ENCODE assay signal across 8 cellular contexts in genomic region chr19:7629347-7630054, GRCh38. TPM values are rescaled to one million over a fixed set of nuclear protein-coding genes. Genes with fewer than 3 reads are reported as not detected.
DNase-seq lines count a peak whose midpoint lies in the region; ATAC-seq and TF ChIP-seq lines count a peak whose summit lies in the region.

PET100 (plus strand) TSS chr19:7629793; CDS start chr19:7629834, 41 bp downstream.
XAB2 (minus strand) TSS chr19:7629545; CDS start chr19:7629527, 18 bp downstream.

- peak within 1 kb of the TSS; percentile 99 for H3K27ac Mint-ChIP-seq in activated naive CD8-positive, alpha-beta T cell

- no peaks in the 10 kb centered on the region for H3K27me3 Mint-ChIP-seq in activated naive CD8-positive, alpha-beta T cell

- peak within 1 kb of the TSS; percentile 99 for H3K4me3 Mint-ChIP-seq in activated naive CD8-positive, alpha-beta T cell

- peak; percentile 94 for DNase-seq in GM06990 (ENCODE audit: extremely low read depth, insufficient read length)
- peak; percentile 97 for DNase-seq in NCI-H1105 (lab: John Stamatoyannopoulos, UW)
- peak; percentile 98 for DNase-seq in SKM-1 treated with dmso at 0.1 percent for 144 hours (lab: John Stamatoyannopoulos, UW; ENCODE audit: unreplicated experiment)
- DNase-seq in glomerular endothelial cell (ENCODE audit: extremely low read depth, low read depth, low spot score), result peak; percentile 97
- peak; percentile 95 for DNase-seq in occipital lobe (lab: John Stamatoyannopoulos, UW)

- no peaks in the 10 kb centered on the region for H3K27me3 ChIP-seq in GM06990 (replicated peaks; ENCODE audit: control insufficient read depth, insufficient read depth, low read length)

- H3K36me3 Mint-ChIP-seq in activated naive CD8-positive, alpha-beta T cell, result peaks cover 2% of the 10 kb centered on the region

- no peaks in the 10 kb centered on the region for H3K9me3 Mint-ChIP-seq in activated naive CD8-positive, alpha-beta T cell (ENCODE audit: low read depth)

- peak within 1 kb of the TSS; percentile 95 for H3K4me3 ChIP-seq in GM06990 (replicated peaks; ENCODE audit: low read depth, low read length)

- H3K4me1 Mint-ChIP-seq in activated naive CD8-positive, alpha-beta T cell (ENCODE audit: low read depth), result peaks cover 38% of the 10 kb centered on the region

- H3K36me3 ChIP-seq in GM06990 (ENCODE audit: control insufficient read depth, insufficient read depth, low read length), result peaks cover 10% of the 10 kb centered on the region

- peak; percentile 85 for ATAC-seq in HG02588 (IDR thresholded peaks at IDR 0.05; ENCODE audit: unreplicated experiment)

- no peak for TF ChIP-seq CTCF in GM06990 (IDR thresholded peaks at IDR 0.05; ENCODE audit: insufficient read depth, low read length, poor library complexity, severe bottlenecking)

- no peak within 1 kb of the TSS for H3K27ac ChIP-seq in temporal lobe (ENCODE audit: low read depth, low read length)

RNA-seq across cellular contexts. Expression of gene PET100, which starts in this region (rescaled TPM):
- total RNA-seq in glomerular endothelial cell (32.3 and 37.1 TPM in 2 replicates), occipital lobe (14.7 TPM), temporal lobe (16.0 TPM)

RNA-seq across cellular contexts. Expression of gene XAB2, which starts in this region (rescaled TPM):
- total RNA-seq in glomerular endothelial cell (40.5 and 46.3 TPM in 2 replicates), occipital lobe (18.4 TPM), temporal lobe (26.3 TPM)
